28 cellular contexts compared by ENCODE assay signal in the genomic region with DNA sequence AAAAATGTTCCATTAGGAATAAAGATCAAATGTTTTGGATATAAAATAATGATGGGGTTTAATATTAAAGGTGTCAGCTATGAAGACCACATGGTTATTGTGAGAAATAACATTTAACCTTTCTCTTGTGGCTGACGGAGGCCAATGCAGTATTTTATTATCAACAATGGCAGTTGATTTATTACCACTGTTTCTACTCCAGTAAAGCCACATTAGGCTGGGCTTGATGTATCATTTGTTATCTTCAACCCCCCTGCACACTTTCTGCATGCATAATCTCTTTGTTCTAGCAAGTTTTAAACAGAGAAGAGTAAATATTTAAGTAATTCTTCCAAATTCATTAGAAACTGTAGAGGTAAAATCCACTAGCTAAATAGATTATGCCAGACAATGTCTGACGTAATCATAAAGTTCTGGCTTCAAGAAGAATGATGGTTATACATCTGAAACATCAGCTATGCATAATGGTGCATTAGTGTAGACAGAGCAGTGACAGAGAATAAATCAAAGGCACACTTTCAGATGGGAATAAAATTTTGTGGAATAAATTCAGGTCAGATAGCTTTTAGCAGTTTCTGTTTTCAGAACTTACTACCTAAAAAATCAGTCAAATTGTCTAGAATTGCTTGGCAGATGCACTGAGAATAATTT.
"Had no signal": no experiment of that assay in that cellular context is flagged by ENCODE, and none has a peak within 500 bp of the region (broad histone marks: within the 10 kb centered on the region; RNA-seq: fewer than 3 reads in every experiment).

No MANE protein-coding gene starts in this region.

- DNase-seq: activated CD4-positive, alpha-beta T cell treated with anti-CD3 and anti-CD28 coated beads, Interleukin-2, amount 10 ng/mL, durations not matched to agents 24 days and 14 days; activated CD4-positive, alpha-beta T cell treated with anti-CD3 and anti-CD28 coated beads, Interleukin-2, amount 50 U/mL, for 4 hours; activated CD8-positive, alpha-beta T cell treated with anti-CD3 and anti-CD28 coated beads, Interleukin-2, amount 10 ng/mL, durations not matched to agents 7 days and 5 days; activated gamma-delta T cell treated with Interleukin-2 at 50 U/mL for 16 hours; activated naive CD4-positive, alpha-beta T cell treated with anti-CD3 and anti-CD28 coated beads for 36 hours; activated T-cell treated with anti-CD3 and anti-CD28 coated beads, Interleukin-2, amount 50 U/mL, for 24 hours; adrenal gland; anterior cingulate cortex; brain microvascular endothelial cell; central memory CD4-positive, alpha-beta T cell; MM.1S; MV-4-11; NCI-H1092; NCI-H187 treated with DMSO at 0.1 percent for 48 hours; NCI-H2171 treated with DMSO at 0.1 percent for 48 hours; NCI-H2227 treated with DMSO at 0.1 percent for 48 hours; NCI-H446; NCI-H510A treated with DMSO at 0.1 percent for 48 hours; NCI-H526 treated with DMSO at 0.1 percent for 48 hours; NK-92 treated with Interleukin-12 subunit alpha and Interleukin-12 subunit beta, amount 100 ng/mL, for 24 hours; PC-3; Peyer's patch; RPMI8226; SHP77 treated with DMSO at 0.1 percent for 48 hours; T1000 had no signal

- H3K4me1 ChIP-seq: adrenal gland, Peyer's patch, SJSA1 had no signal

- H3K36me3 ChIP-seq: adrenal gland, brain microvascular endothelial cell, Peyer's patch, SJSA1 had no signal

- H3K9me3 ChIP-seq: adrenal gland, Peyer's patch, SJSA1 had no signal

- H3K4me3 ChIP-seq: adrenal gland, Peyer's patch, SJSA1 had no signal

- ATAC-seq: activated CD8-positive, alpha-beta T cell treated with anti-CD3 and anti-CD28 coated beads, Interleukin-2, amount 10 ng/mL, durations not matched to agents 7 days and 5 days; activated naive CD4-positive, alpha-beta T cell treated with anti-CD3 and anti-CD28 coated beads, Interleukin-2, amount 50 U/mL, for 72 hours; PC-3 had no signal

- H3K27me3 ChIP-seq: adrenal gland, brain microvascular endothelial cell, Peyer's patch, SJSA1 had no signal

- H3K27ac ChIP-seq: adrenal gland, brain microvascular endothelial cell, KMS-11, Peyer's patch, SJSA1 had no signal
